ENCODE assay signal across 2 cellular contexts in the genomic region with DNA sequence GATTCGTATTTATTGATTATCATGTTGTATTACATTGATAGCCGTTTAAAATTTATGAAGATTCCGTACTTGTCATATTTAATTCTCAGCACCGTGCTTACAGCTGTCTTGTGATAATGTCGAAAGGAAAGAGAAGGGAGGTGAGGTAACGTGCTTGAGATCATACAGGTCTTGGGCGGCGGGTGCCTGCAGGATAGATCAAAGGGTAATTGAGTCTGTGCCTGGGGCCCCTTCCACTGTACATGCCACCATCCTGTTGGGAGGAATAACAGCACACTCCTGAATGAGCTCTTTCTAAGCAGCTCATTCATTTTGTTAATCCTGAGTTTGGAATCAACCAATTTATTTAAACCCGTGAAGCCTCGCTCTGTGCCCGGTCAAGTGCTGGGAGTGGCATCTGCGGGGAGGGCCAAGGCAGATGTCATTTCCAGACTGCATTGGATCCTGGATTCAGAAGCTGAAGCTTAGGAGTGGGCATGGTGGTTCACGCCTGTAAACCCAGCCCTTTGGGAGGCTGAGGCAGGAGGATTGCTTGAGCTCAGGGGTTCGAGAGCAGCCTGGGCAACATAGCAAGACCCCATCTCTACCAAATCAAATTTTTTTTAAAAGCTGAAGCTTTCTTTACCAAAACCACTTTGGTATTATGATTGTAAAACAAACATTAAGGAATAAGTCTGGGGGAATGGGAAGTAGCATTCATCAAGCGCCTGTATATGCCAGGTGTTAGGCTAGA.
TF ChIP-seq lines count a peak whose summit lies in the region.

No MANE protein-coding gene starts in this region.

TF ChIP-seq in HEK293, 187 proteins besides CTCF, POLR2A, EP300 and RAD21:
- TF ChIP-seq ZNF121 (tag by site-specific recombination; IDR thresholded peaks at IDR 0.05) (peak; percentile 67), ZEB2 (tag by site-specific recombination; IDR thresholded peaks at IDR 0.05) (no peak)

TF ChIP-seq in K562, 482 proteins besides CTCF, POLR2A, EP300 and RAD21:
- TF ChIP-seq ZNF121 (CRISPR knock-in tag; conservative IDR thresholded peaks at IDR 0.05) (peak; percentile 64), ARID2 (IDR thresholded peaks at IDR 0.05) (no peak)
TF ChIP-seq in K562: peak in this region for 1.
